9 cellular contexts compared by ENCODE assay signal in the genomic region with DNA sequence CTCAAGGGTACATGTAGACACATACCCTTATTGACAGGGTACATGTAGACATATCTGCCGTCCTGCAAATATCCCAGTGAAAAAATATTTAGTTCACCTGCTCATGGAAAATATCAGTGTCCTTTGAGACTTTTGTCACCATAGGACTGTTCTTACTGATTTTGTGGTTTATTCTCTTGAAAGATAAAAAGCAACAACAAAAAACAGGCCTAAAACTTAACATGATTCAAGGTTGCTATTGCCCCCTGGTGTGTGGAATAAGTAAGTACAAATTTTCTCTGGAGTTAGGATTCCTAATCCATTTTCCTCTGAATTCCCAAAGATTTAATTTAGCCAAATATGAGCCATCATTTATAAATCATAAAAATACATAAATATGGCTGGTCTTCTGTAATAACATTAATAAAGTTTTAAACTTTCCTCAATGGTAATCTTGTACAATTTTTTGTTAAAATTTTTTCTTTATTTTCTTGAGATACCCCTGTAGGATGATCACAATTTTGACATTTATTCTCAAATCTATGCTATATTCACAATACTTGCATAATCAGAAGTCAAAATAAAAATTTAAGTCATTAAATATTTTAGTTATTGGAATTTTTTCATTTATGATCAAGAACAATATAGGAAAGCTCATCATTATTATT.
DNase-seq lines count a peak whose midpoint lies in the region; ATAC-seq and TF ChIP-seq lines count a peak whose summit lies in the region.
"Had no signal": no experiment of that assay in that cellular context is flagged by ENCODE, and none has a peak within 500 bp of the region (broad histone marks: within the 10 kb centered on the region; RNA-seq: fewer than 3 reads in every experiment).

No MANE protein-coding gene starts in this region.

- intact Hi-C loops in left colon (cut with DNase I, micrococcal nuclease) = loop anchor here in 1 of 2 donors (10.0 kb wide), 1 partner anchor 606 kb away; no protein-coding TSS in a partner anchor

- TF ChIP-seq CTCF in retinal pigment epithelial cell (conservative IDR thresholded peaks at IDR 0.05; ENCODE audit: low read depth, low read length) = peak; percentile 64

- ATAC-seq in left colon (no peak), HG02571 (IDR thresholded peaks at IDR 0.05; ENCODE audit: unreplicated experiment) (no peak)

- no peak overlapping the region for H3K4me3 ChIP-seq in retinal pigment epithelial cell (ENCODE audit: low read length)
- H3K4me3 ChIP-seq: SK-N-MC had no signal

- DNase-seq in NCI-H146 (lab: John Stamatoyannopoulos, UW) = peak; percentile 10
- no peak for DNase-seq in NCI-H146 treated with DMSO at 0.1 percent for 48 hours (lab: John Stamatoyannopoulos, UW; ENCODE audit: unreplicated experiment)
- peak; percentile 12 for DNase-seq in NCI-H1417 treated with DMSO at 0.1 percent for 48 hours (lab: John Stamatoyannopoulos, UW)
- DNase-seq in dermis blood vessel endothelial cell = peak; percentile 65
- DNase-seq in retinal pigment epithelial cell (ENCODE audit: low read depth) = peak; percentile 16
- DNase-seq in hepatic stellate cell (ENCODE audit: low spot score) = no peak
- DNase-seq in left colon = no peak

Comparison
In these comparisons a context has a peak if more than half of its experiments do, and no peak if none do; other contexts are left out.
1. DNase-seq: peak in NCI-H146 (single experiment), NCI-H1417 treated with DMSO at 0.1 percent for 48 hours (single experiment), dermis blood vessel endothelial cell (single experiment) and retinal pigment epithelial cell (single experiment); none in NCI-H146 treated with DMSO at 0.1 percent for 48 hours (single experiment), hepatic stellate cell (single experiment) and left colon (0 of 2).